In genomic region chr9:113350937-113351336, GRCh38 we compare ENCODE assay signal across 10 cellular contexts. TPM values are rescaled to one million over a fixed set of nuclear protein-coding genes. Genes with fewer than 3 reads are reported as not detected.
DNase-seq lines count a peak whose midpoint lies in the region; ATAC-seq and TF ChIP-seq lines count a peak whose summit lies in the region.
"Had no signal": no experiment of that assay in that cellular context is flagged by ENCODE, and none has a peak within 500 bp of the region (broad histone marks: within the 10 kb centered on the region; RNA-seq: fewer than 3 reads in every experiment).

No MANE protein-coding gene starts in this region.

- H3K9me3 ChIP-seq in CD4-positive, alpha-beta memory T cell (ENCODE audit: control insufficient read depth in 1 of 2, low read length in 2 of 2): no peaks in the 10 kb centered on the region
- H3K9me3 ChIP-seq in PC-3 (ENCODE audit: low read length): no peaks in the 10 kb centered on the region

- H3K79me2 ChIP-seq in PC-3 (ENCODE audit: low read length): peaks cover 17% of the 10 kb centered on the region
- H3K79me2 ChIP-seq: hepatocyte had no signal

- H3K9me3 Mint-ChIP-seq in CD4-positive, alpha-beta memory T cell: no peaks in the 10 kb centered on the region
- H3K9me3 Mint-ChIP-seq in dendritic cell treated with granulocyte-macrophage colony-stimulating factor and Interleukin-4, amounts not matched to agents 40 ng/mL and 50 ng/mL, for 4 days: no peaks in the 10 kb centered on the region

- no peak overlapping the region for H3K4me3 ChIP-seq in CD4-positive, alpha-beta memory T cell (ENCODE audit: low read length in 2 of 2)
- H3K4me3 ChIP-seq in PC-3 (ENCODE audit: low read length): no peak overlapping the region
- H3K4me3 ChIP-seq: hepatocyte had no signal

- H3K9me2 ChIP-seq in PC-3 (replicated peaks; ENCODE audit: low read length): no peaks in the 10 kb centered on the region

- H3K27me3 ChIP-seq in CD4-positive, alpha-beta memory T cell (ENCODE audit: insufficient read depth, low read length): peaks cover 8% of the 10 kb centered on the region
- no peaks in the 10 kb centered on the region for H3K27me3 ChIP-seq in PC-3 (ENCODE audit: low read length)

- H3K4me3 Mint-ChIP-seq in CD4-positive, alpha-beta memory T cell: peak overlapping the region in 7 of 8 donors; percentile 74 to 88 (median 79)
- no peak overlapping the region for H3K4me3 Mint-ChIP-seq in dendritic cell treated with granulocyte-macrophage colony-stimulating factor and Interleukin-4, amounts not matched to agents 40 ng/mL and 50 ng/mL, for 4 days

- H3K36me3 Mint-ChIP-seq in CD4-positive, alpha-beta memory T cell: no peaks in the 10 kb centered on the region
- no peaks in the 10 kb centered on the region for H3K36me3 Mint-ChIP-seq in dendritic cell treated with granulocyte-macrophage colony-stimulating factor and Interleukin-4, amounts not matched to agents 40 ng/mL and 50 ng/mL, for 4 days (ENCODE audit: low read depth)

- H3K36me3 ChIP-seq in CD4-positive, alpha-beta memory T cell (ENCODE audit: insufficient read depth, low read length): no peaks in the 10 kb centered on the region
- no peaks in the 10 kb centered on the region for H3K36me3 ChIP-seq in PC-3 (ENCODE audit: low read depth, low read length)

- peaks cover 17% of the 10 kb centered on the region for H3K4me1 ChIP-seq in CD4-positive, alpha-beta memory T cell (ENCODE audit: insufficient read depth, low read length)
- peaks cover 31% of the 10 kb centered on the region for H3K4me1 ChIP-seq in PC-3 (ENCODE audit: insufficient read depth, low read length)

- POLR2A ChIA-PET in CD4-positive, alpha-beta memory T cell (lab: Charles Lee; ENCODE audit: partially characterized antibody): interaction anchor here (2.4 to 2.6 kb wide), 2 partner anchors 11 to 26 kb away, joined by 9 to 16 read pairs; partner anchors contain the start of genes HDHD3 and WDR31
- POLR2A ChIA-PET in PC-3 (lab: Charles Lee; ENCODE audit: unreplicated experiment): no interaction called here

- CTCF ChIA-PET in CD4-positive, alpha-beta memory T cell (lab: Charles Lee; ENCODE audit: partially characterized antibody): interaction anchor here (1.9 to 3.2 kb wide), 3 partner anchors 11 to 76 kb away, joined by 5 to 16 read pairs (median 6); partner anchors contain the start of genes CDC26 and WDR31
- CTCF ChIA-PET in PC-3 (lab: Charles Lee): no interaction called here

- H3K27ac Mint-ChIP-seq in CD4-positive, alpha-beta memory T cell: peak overlapping the region in 2 of 7 donors; percentile 63 to 64
- peak overlapping the region; percentile 61 for H3K27ac Mint-ChIP-seq in dendritic cell treated with granulocyte-macrophage colony-stimulating factor and Interleukin-4, amounts not matched to agents 40 ng/mL and 50 ng/mL, for 4 days

- H3K9ac ChIP-seq in PC-3 (ENCODE audit: low read length): no peak overlapping the region

- H3K27ac ChIP-seq in CD4-positive, alpha-beta memory T cell (ENCODE audit: low read depth, low read length): no peak overlapping the region
- H3K27ac ChIP-seq in PC-3 (ENCODE audit: low read length): no peak overlapping the region
- H3K27ac ChIP-seq: hepatocyte had no signal

- peak in 2 of 5 donors; percentile 14 to 23 for DNase-seq in CD4-positive, alpha-beta memory T cell
- DNase-seq in PC-3: no peak
- no peak for DNase-seq in T1000 (lab: John Stamatoyannopoulos, UW)
- DNase-seq in NCI-H748 treated with DMSO at 0.1 percent for 48 hours (lab: John Stamatoyannopoulos, UW): no peak

- ATAC-seq in GM21423 (IDR thresholded peaks at IDR 0.05; ENCODE audit: unreplicated experiment): peak; percentile 42
- ATAC-seq in PC-3: no peak
- ATAC-seq in HG03469 (IDR thresholded peaks at IDR 0.05; ENCODE audit: unreplicated experiment): no peak
- no peak for ATAC-seq in GM21515 (IDR thresholded peaks at IDR 0.05; ENCODE audit: unreplicated experiment)

- H3K4me1 Mint-ChIP-seq in CD4-positive, alpha-beta memory T cell: peaks cover 10 to 24% (median 15%) of the 10 kb centered on the region in 4 donors
- peaks cover 20% of the 10 kb centered on the region for H3K4me1 Mint-ChIP-seq in dendritic cell treated with granulocyte-macrophage colony-stimulating factor and Interleukin-4, amounts not matched to agents 40 ng/mL and 50 ng/mL, for 4 days (ENCODE audit: low read depth)

- H2AFZ ChIP-seq in PC-3 (ENCODE audit: low read length): no peak overlapping the region
- H2AFZ ChIP-seq: hepatocyte had no signal

- TF ChIP-seq CTCF in PC-3 (conservative IDR thresholded peaks at IDR 0.05; ENCODE audit: low read depth, low read length): no peak

- peak overlapping the region; percentile 88; the same call in 1 of the 2 replicates for H3K4me2 ChIP-seq in PC-3 (ENCODE audit: low read length)

- H4K20me1 ChIP-seq in PC-3 (ENCODE audit: low read length): no peaks in the 10 kb centered on the region

- H3K27me3 Mint-ChIP-seq in CD4-positive, alpha-beta memory T cell: peaks cover 20 to 40% of the 10 kb centered on the region in 2 donors
- H3K27me3 Mint-ChIP-seq in dendritic cell treated with granulocyte-macrophage colony-stimulating factor and Interleukin-4, amounts not matched to agents 40 ng/mL and 50 ng/mL, for 4 days: peaks cover 21% of the 10 kb centered on the region

- no peaks in the 10 kb centered on the region for H3F3A ChIP-seq in PC-3 (ENCODE audit: low read length, unreplicated experiment)

- intact Hi-C loops in CD4-positive, alpha-beta memory T cell (cut with micrococcal nuclease): no loop called here
- intact Hi-C loops in PC-3 (cut with micrococcal nuclease): no loop called here
- intact Hi-C loops in dendritic cell treated with granulocyte-macrophage colony-stimulating factor and Interleukin-4, amounts not matched to agents 40 ng/mL and 50 ng/mL, for 4 days (cut with micrococcal nuclease): loop anchor here (1.0 kb wide), 1 partner anchor 11 kb away; the partner anchor contains the start of gene WDR31

- BruUV-seq in PC-3 (replicated peaks; lab: Mats Ljungman, UMichigan): no TSS peak

RNA-seq across cellular contexts. Expression of gene BSPRY, which starts 1.6 kb away (rescaled TPM):
- not detected for total RNA-seq in CD4-positive, alpha-beta memory T cell
- under 1 TPM; 0.24 to 0.93 TPM for polyA plus RNA-seq in CD4-positive, alpha-beta memory T cell
- 22.6 and 23.7 TPM in 2 replicates for total RNA-seq in PC-3 (2014; rRNA removed)
- total RNA-seq: M059J had no signal

RNA-seq across cellular contexts. Expression of gene WDR31, which starts 10.9 kb away (rescaled TPM):
- under 1 TPM; 0.33 to 0.67 TPM for total RNA-seq in CD4-positive, alpha-beta memory T cell
- polyA plus RNA-seq in CD4-positive, alpha-beta memory T cell: under 1 TPM in 1 of 2 donors, not detected in 1; 0.89 TPM
- total RNA-seq in PC-3 (2014; rRNA removed): 1.7 TPM in 2 replicates

RNA-seq across cellular contexts. Expression of gene HDHD3, which starts 25.8 kb away (rescaled TPM):
- total RNA-seq in CD4-positive, alpha-beta memory T cell: 10 to 100 TPM; 29.9 to 32.8 TPM
- 10 to 100 TPM; 40.8 to 52.3 TPM for polyA plus RNA-seq in CD4-positive, alpha-beta memory T cell
- total RNA-seq in PC-3 (2014; rRNA removed): 17.8 and 19.2 TPM in 2 replicates

RNA-seq across cellular contexts. Expression of gene RNF183, which starts 47.8 kb away (rescaled TPM):
- total RNA-seq in CD4-positive, alpha-beta memory T cell: not detected
- polyA plus RNA-seq in CD4-positive, alpha-beta memory T cell: not detected
- total RNA-seq in PC-3 (2014; rRNA removed): not detected in 2 replicates
- total RNA-seq: M059J had no signal

RNA-seq across cellular contexts. Expression of gene ALAD, which starts 50.1 kb away (rescaled TPM):
- total RNA-seq in CD4-positive, alpha-beta memory T cell: 10 to 100 TPM; 39.9 TPM
- polyA plus RNA-seq in CD4-positive, alpha-beta memory T cell: 10 to 100 TPM; 16.4 to 23.8 TPM
- total RNA-seq in PC-3 (2014; rRNA removed): 6.6 and 7.9 TPM in 2 replicates

Comparison
In these comparisons a context has a peak if more than half of its experiments do, and no peak if none do; other contexts are left out.
1. RNA of gene BSPRY, which starts 1.6 kb away (total RNA-seq): 22.6 to 23.7 TPM in PC-3; not detected in CD4-positive, alpha-beta memory T cell; every median in the first group is over 10 times any median in the second.